In genomic region chr5:142866563-142867275, GRCh38 we compare ENCODE assay signal across 8 cellular contexts.
DNase-seq lines count a peak whose midpoint lies in the region; ATAC-seq and TF ChIP-seq lines count a peak whose summit lies in the region.

No MANE protein-coding gene starts in this region.

- no peaks in the 10 kb centered on the region for H3K36me3 Mint-ChIP-seq in activated CD4-positive, alpha-beta T cell treated with anti-CD3 and anti-CD28 coated beads, Interleukin-2, amount 10 ng/mL, durations not matched to agents 24 days and 14 days (ENCODE audit: low read depth)
- no peaks in the 10 kb centered on the region for H3K36me3 Mint-ChIP-seq in endodermal cell (ENCODE audit: low read depth)

- DNase-seq in AG04449 (ENCODE audit: low read depth, low spot score) (no peak), NCI-H1694 (lab: John Stamatoyannopoulos, UW) (peak; percentile 24), endodermal cell (peak; percentile 84), myocyte (ENCODE audit: low read depth) (peak; percentile 56), transverse colon (no peak)
- peak; percentile 84 for DNase-seq in activated CD4-positive, alpha-beta T cell treated with anti-CD3 and anti-CD28 coated beads, Interleukin-2, amount 10 ng/mL, durations not matched to agents 24 days and 14 days

- in situ Hi-C loops in transverse colon (cut with MboI; ENCODE audit: low pct_ligation_motif_present in 1 of 4, low pct_unique_long_range_greater_than_20kb in 1 of 4, low sequenced_read_pairs in 3 of 4) = loop anchor here in 2 of 4 donors (10.0 kb wide), 2 partner anchors 102 to 112 kb away; no protein-coding TSS in a partner anchor

- H3K9ac ChIP-seq in endodermal cell (ENCODE audit: extremely low read depth, low read length, poor library complexity, severe bottlenecking) = no peak overlapping the region

- H3K36me3 ChIP-seq in endodermal cell (ENCODE audit: control insufficient read depth, insufficient read depth, low read length) (no peaks in the 10 kb centered on the region), transverse colon (no peaks in the 10 kb centered on the region)

- TF ChIP-seq CTCF in AG04449 (IDR thresholded peaks at IDR 0.05; ENCODE audit: insufficient read depth, low read length, missing control alignments) (peak; percentile 68), GM12872 (IDR thresholded peaks at IDR 0.05; ENCODE audit: insufficient read depth, low read depth, low read length) (peak; percentile 75), endodermal cell (conservative IDR thresholded peaks at IDR 0.05) (peak; percentile 86), transverse colon (IDR thresholded peaks at IDR 0.05) (peak; percentile 66 to 94 (median 70))

- H3K27ac ChIP-seq in endodermal cell (ENCODE audit: low read depth, low read length) (no peak overlapping the region), transverse colon (peak overlapping the region in 3 of 4 donors; percentile 50 to 80 (median 55))

- WGBS in endodermal cell (ENCODE audit: insufficient coverage in 1 of 2, insufficient read length in 1 of 2), 2 experiments = 33 to 41% methylated on average over 5 to 10 of the region's 10 CpGs
- 54 to 78% methylated on average over 5 to 10 of the region's 10 CpGs for WGBS in transverse colon (ENCODE audit: low coverage in 1 of 2), 2 donors

- H3K4me1 ChIP-seq in endodermal cell (ENCODE audit: control insufficient read depth, insufficient read depth, low read length) = peaks cover 15% of the 10 kb centered on the region
- peaks cover 29 to 81% (median 51%) of the 10 kb centered on the region in 4 donors for H3K4me1 ChIP-seq in transverse colon

- no peaks in the 10 kb centered on the region for H3K9me3 ChIP-seq in endodermal cell (ENCODE audit: control insufficient read depth, low read length)
- no peaks in the 10 kb centered on the region for H3K9me3 ChIP-seq in transverse colon

- H3K27me3 ChIP-seq in endodermal cell (ENCODE audit: control insufficient read depth, insufficient read depth, low read length, poor library complexity, severe bottlenecking) = no peaks in the 10 kb centered on the region
- no peaks in the 10 kb centered on the region for H3K27me3 ChIP-seq in transverse colon

- POLR2A ChIA-PET in AG04449 (lab: Yijun Ruan, JAX) = interaction anchor here (0.6 kb wide), 1 partner anchor 108 kb away, joined by 3 read pairs; no protein-coding TSS in a partner anchor

- ATAC-seq in HG02763 (IDR thresholded peaks at IDR 0.05; ENCODE audit: unreplicated experiment) = peak; percentile 65

- intact Hi-C loops in activated CD4-positive, alpha-beta T cell treated with anti-CD3 and anti-CD28 coated beads, Interleukin-2, amount 10 ng/mL, durations not matched to agents 24 days and 14 days (cut with micrococcal nuclease) = loop anchor here (1.0 kb wide), 5 partner anchors 37 to 153 kb away; partner anchors contain the start of gene ARHGAP26
- intact Hi-C loops in transverse colon (cut with DNase I; ENCODE audit: low total_unique reads) = loop anchor here (1.0 to 5.0 kb wide), 2 partner anchors 96 to 149 kb away; partner anchors contain the start of gene ARHGAP26

- CTCF ChIA-PET in AG04449 (lab: Yijun Ruan, JAX) = interaction anchor here (0.7 to 27.9 kb wide), 21 partner anchors 9 to 211 kb away, joined by 3 to 2759 read pairs (median 5); partner anchors contain the start of genes ARHGAP26 and FGF1

- H3K9me3 Mint-ChIP-seq in activated CD4-positive, alpha-beta T cell treated with anti-CD3 and anti-CD28 coated beads, Interleukin-2, amount 10 ng/mL, durations not matched to agents 24 days and 14 days = no peaks in the 10 kb centered on the region
- no peaks in the 10 kb centered on the region for H3K9me3 Mint-ChIP-seq in endodermal cell

- no peak overlapping the region for H3K27ac Mint-ChIP-seq in activated CD4-positive, alpha-beta T cell treated with anti-CD3 and anti-CD28 coated beads, Interleukin-2, amount 10 ng/mL, durations not matched to agents 24 days and 14 days
- peak overlapping the region; percentile 92 for H3K27ac Mint-ChIP-seq in endodermal cell

- H3K4me1 Mint-ChIP-seq in activated CD4-positive, alpha-beta T cell treated with anti-CD3 and anti-CD28 coated beads, Interleukin-2, amount 10 ng/mL, durations not matched to agents 24 days and 14 days = peaks cover 22% of the 10 kb centered on the region
- H3K4me1 Mint-ChIP-seq in endodermal cell = peaks cover 61% of the 10 kb centered on the region

- no peak for TF ChIP-seq POLR2A in transverse colon (IDR thresholded peaks at IDR 0.05)

- no peak for TF ChIP-seq EP300 in transverse colon (IDR thresholded peaks at IDR 0.05; ENCODE audit: low read depth)

- no peaks in the 10 kb centered on the region for H3K27me3 Mint-ChIP-seq in activated CD4-positive, alpha-beta T cell treated with anti-CD3 and anti-CD28 coated beads, Interleukin-2, amount 10 ng/mL, durations not matched to agents 24 days and 14 days
- H3K27me3 Mint-ChIP-seq in endodermal cell (ENCODE audit: insufficient read depth) = no peaks in the 10 kb centered on the region

- no peak overlapping the region for H3K4me3 Mint-ChIP-seq in activated CD4-positive, alpha-beta T cell treated with anti-CD3 and anti-CD28 coated beads, Interleukin-2, amount 10 ng/mL, durations not matched to agents 24 days and 14 days
- no peak overlapping the region for H3K4me3 Mint-ChIP-seq in endodermal cell

- H3K4me3 ChIP-seq in AG04449 (ENCODE audit: low read depth, low read length) = no peak overlapping the region
- no peak overlapping the region for H3K4me3 ChIP-seq in endodermal cell (ENCODE audit: low read length)
- H3K4me3 ChIP-seq in transverse colon = no peak overlapping the region

Comparison
In these comparisons a context has a peak if more than half of its experiments do, and no peak if none do; other contexts are left out.
1. DNase-seq: peak in NCI-H1694 (single experiment), activated CD4-positive, alpha-beta T cell treated with anti-CD3 and anti-CD28 coated beads, Interleukin-2, amount 10 ng/mL, durations not matched to agents 24 days and 14 days (single experiment), endodermal cell (single experiment) and myocyte (single experiment); none in AG04449 (single experiment) and transverse colon (single experiment).
2. Peak in every context shown above with its lines, with median percentiles within 50 percentile points of each other: CTCF ChIP-seq.